8 cellular contexts compared by ENCODE assay signal in genomic region chr6:158559895-158560786, GRCh38. TPM values are rescaled to one million over a fixed set of nuclear protein-coding genes. Genes with fewer than 3 reads are reported as not detected.
DNase-seq lines count a peak whose midpoint lies in the region; ATAC-seq and TF ChIP-seq lines count a peak whose summit lies in the region.

Gene TMEM181 (plus strand): TSS chr6:158560091. CDS start chr6:158560225, 134 bp downstream.

- peak; percentile 52 for ATAC-seq in GM18870 (IDR thresholded peaks at IDR 0.05; ENCODE audit: unreplicated experiment)
- peak; percentile 86 for ATAC-seq in HG03135 (IDR thresholded peaks at IDR 0.05; ENCODE audit: unreplicated experiment)

- peak within 1 kb of the TSS; percentile 91 for H3K27ac ChIP-seq in colonic mucosa

- peaks cover 6% of the 10 kb centered on the region for H3K4me1 ChIP-seq in colonic mucosa

- no peaks in the 10 kb centered on the region for H3K9me3 ChIP-seq in colonic mucosa

- intact Hi-C loops in colonic mucosa (cut with DNase I): no loop called here

- H3K9ac ChIP-seq in colonic mucosa (ENCODE audit: low read depth in 2 of 2, low read length in 2 of 2): peak within 1 kb of the TSS; percentile 89 to 96

- TF ChIP-seq CTCF in colonic mucosa (IDR thresholded peaks at IDR 0.05): no peak

- peak within 1 kb of the TSS; percentile 98 for H3K4me3 ChIP-seq in colonic mucosa

- DNase-seq in AG08396 (ENCODE audit: low spot score): peak; percentile 94
- peak; percentile 58 for DNase-seq in NCI-H460 (ENCODE audit: extremely low read depth, low read depth)
- peak; percentile 89 for DNase-seq in activated CD4-positive, alpha-beta T cell treated with anti-CD3 and anti-CD28 coated beads for 48 hours
- DNase-seq in colonic mucosa: peak; percentile 87
- peak; percentile 93 for DNase-seq in left kidney (ENCODE audit: low read depth, low spot score)
- DNase-seq in stimulated activated CD4-positive, alpha-beta T cell treated with anti-CD3 and anti-CD28 coated beads, Interleukin-2, amount 100 ng/mL, for 24 hours: peak; percentile 86 to 91

- H3K36me3 ChIP-seq in colonic mucosa: no peaks in the 10 kb centered on the region

- no peaks in the 10 kb centered on the region for H3K27me3 ChIP-seq in colonic mucosa

RNA-seq across cellular contexts. Expression of gene TMEM181, which starts in this region (rescaled TPM):
- total RNA-seq in NCI-H460 (2014; rRNA removed; shearing (Covaris generic)): 24.3 and 24.7 TPM in 2 replicates
- 25.9 and 40.0 TPM in 2 replicates for polyA plus RNA-seq in NCI-H460 (2014; cell fraction: nucleus; rRNA removed)
- total RNA-seq in colonic mucosa: 10 to 100 TPM; 33.2 to 57.4 TPM

Comparison
In these comparisons a context has a peak if more than half of its experiments do, and no peak if none do; other contexts are left out.
1. Peak in every context shown above with its lines: DNase-seq, ATAC-seq, H3K4me3 ChIP-seq and H3K27ac ChIP-seq.